1 cellular context compared by ENCODE assay signal in genomic region chr2:100207411-100207885, GRCh38.
TF ChIP-seq lines count a peak whose summit lies in the region.

No MANE protein-coding gene starts in this region.

TF ChIP-seq in GM23338, 12 proteins besides CTCF, POLR2A, EP300 and RAD21 (continued from another document):
- no peak for TF ChIP-seq ZNF462 (CRISPR knock-in tag; IDR thresholded peaks at IDR 0.05)
- TF ChIP-seq ZNF331 (CRISPR knock-in tag; IDR thresholded peaks at IDR 0.05; ENCODE audit: low read depth), result no peak
- TF ChIP-seq JUNB (IDR thresholded peaks at IDR 0.05; ENCODE audit: unreplicated experiment), result no peak
- TF ChIP-seq STAT1 (IDR thresholded peaks at IDR 0.05; ENCODE audit: unreplicated experiment), result no peak
- TF ChIP-seq EZH2 (IDR thresholded peaks at IDR 0.05; ENCODE audit: low read depth, unreplicated experiment), result no peak
TF ChIP-seq in GM23338: peak in this region for 0.
